Comparison of ENCODE assay signal across 17 cellular contexts in the genomic region with DNA sequence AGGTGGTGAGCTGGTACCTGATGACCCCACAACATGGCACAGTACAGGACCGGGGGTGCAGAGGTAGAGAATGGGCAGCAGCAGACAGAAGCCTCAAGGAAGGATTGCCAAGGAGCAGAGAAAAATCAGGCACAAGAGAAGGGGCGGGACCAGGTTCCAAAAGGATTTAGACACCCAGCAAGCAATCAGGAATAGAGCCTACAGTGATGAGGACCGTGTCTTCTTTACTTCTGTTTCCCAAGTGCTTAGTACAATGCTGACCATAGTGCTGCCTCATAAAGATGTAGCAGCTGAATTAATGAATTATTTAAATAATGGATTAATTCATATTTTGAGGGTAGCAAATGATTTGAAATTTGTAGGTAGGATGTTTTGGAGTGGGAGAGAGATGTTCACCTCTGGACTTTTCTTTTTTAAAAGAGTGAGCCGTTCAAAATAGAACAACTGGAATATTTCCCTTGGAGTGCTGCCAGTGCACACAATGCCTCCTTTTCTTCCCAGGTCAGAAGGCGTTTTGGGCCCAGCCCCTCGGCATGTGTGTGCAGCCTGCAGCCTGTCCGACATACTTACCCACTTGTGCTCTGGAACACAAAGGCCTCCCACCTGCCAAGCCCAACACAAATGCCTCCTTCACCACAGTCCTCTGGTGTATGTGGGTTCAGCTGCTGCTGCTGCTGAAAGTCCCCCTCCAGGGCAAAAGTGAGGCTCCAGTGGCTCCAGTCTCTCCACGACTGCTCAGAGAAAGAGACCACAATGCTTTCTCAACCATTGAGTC. TPM values are rescaled to one million over a fixed set of nuclear protein-coding genes. Genes with fewer than 3 reads are reported as not detected.
DNase-seq lines count a peak whose midpoint lies in the region; ATAC-seq, FAIRE-seq and TF ChIP-seq lines count a peak whose summit lies in the region.
"Had no signal": no experiment of that assay in that cellular context is flagged by ENCODE, and none has a peak within 500 bp of the region (broad histone marks: within the 10 kb centered on the region; RNA-seq: fewer than 3 reads in every experiment).

No MANE protein-coding gene starts in this region.

- H3K27me3 ChIP-seq in hepatocyte, result no peaks in the 10 kb centered on the region

- 67% methylated on average over 8 of the region's 8 CpGs for WGBS in hepatocyte (ENCODE audit: low lambda C conversion rate, missing lambda C conversion rate)

- no peak overlapping the region for H3K4me3 Mint-ChIP-seq in activated T-cell treated with anti-CD3 and anti-CD28 coated beads, Interleukin-2, amount 50 U/mL, for 4 hours
- no peak overlapping the region for H3K4me3 Mint-ChIP-seq in natural killer cell treated with Interleukin-12 subunit alpha and Interleukin-12 subunit beta and Interleukin-15 and Interleukin-18, amount 100 ng/mL, for 72 hours
- H3K4me3 Mint-ChIP-seq: activated naive CD8-positive, alpha-beta T cell; CD8-positive, alpha-beta memory T cell had no signal

- intact Hi-C loops in sciatic nerve (cut with DNase I) (no loop called here), kidney (cut with DNase I) (no loop called here)

- H3K9me3 ChIP-seq in hepatocyte (ENCODE audit: low read depth), result no peaks in the 10 kb centered on the region
- H3K9me3 ChIP-seq in kidney (ENCODE audit: control insufficient read depth in 1 of 2, low read length in 2 of 2), result no peaks in the 10 kb centered on the region

- H3K27ac ChIP-seq in hepatocyte, result peak overlapping the region; percentile 66
- H3K27ac ChIP-seq in kidney (ENCODE audit: low read depth in 2 of 2, low read length in 2 of 2), result no peak overlapping the region

- H4K20me1 ChIP-seq in hepatocyte (ENCODE audit: insufficient read depth, poor library complexity, severe bottlenecking), result no peaks in the 10 kb centered on the region

- H3K4me3 ChIP-seq in hepatocyte (no peak overlapping the region), kidney (ENCODE audit: low read length in 2 of 2) (no peak overlapping the region)

- TF ChIP-seq CTCF in hepatocyte (IDR thresholded peaks at IDR 0.05; ENCODE audit: poor library complexity) (no peak), kidney (IDR thresholded peaks at IDR 0.05; ENCODE audit: borderline replicate concordance, extremely low read depth, insufficient read depth) (no peak)

- no peaks in the 10 kb centered on the region for H3K27me3 Mint-ChIP-seq in activated T-cell treated with anti-CD3 and anti-CD28 coated beads, Interleukin-2, amount 50 U/mL, for 4 hours (ENCODE audit: low read depth)
- peaks cover 0 to 5% of the 10 kb centered on the region in 2 donors for H3K27me3 Mint-ChIP-seq in natural killer cell treated with Interleukin-12 subunit alpha and Interleukin-12 subunit beta and Interleukin-15 and Interleukin-18, amount 100 ng/mL, for 72 hours
- H3K27me3 Mint-ChIP-seq: activated naive CD8-positive, alpha-beta T cell had no signal

- H3K79me2 ChIP-seq in hepatocyte, result no peaks in the 10 kb centered on the region

- no peak for FAIRE-seq in kidney (lab: Jason Lieb, UNC)
- FAIRE-seq: H1, HTR-8/SVneo had no signal

- peak; percentile 23 for DNase-seq in NCI-H1092 treated with DMSO at 0.1 percent for 48 hours (lab: John Stamatoyannopoulos, UW)
- DNase-seq in RPMI7951 (ENCODE audit: low read depth), result peak; percentile 84
- DNase-seq in hepatocyte (ENCODE audit: low spot score), result no peak
- peak; percentile 85 for DNase-seq in sciatic nerve (ENCODE audit: low spot score)
- no peak for DNase-seq in activated T-cell treated with anti-CD3 and anti-CD28 coated beads, Interleukin-2, amount 50 U/mL, for 4 hours
- DNase-seq in natural killer cell treated with Interleukin-12 subunit alpha and Interleukin-12 subunit beta and Interleukin-15 and Interleukin-18, amount 100 ng/mL, for 72 hours (ENCODE audit: low spot score), result no peak
- DNase-seq in kidney, result no peak
- DNase-seq: CD8-positive, alpha-beta memory T cell; effector memory CD4-positive, alpha-beta T cell; NCI-H1436 treated with DMSO at 0.1 percent for 48 hours had no signal

- peak; percentile 91 for ATAC-seq in sciatic nerve
- no peak for ATAC-seq in activated T-cell treated with anti-CD3 and anti-CD28 coated beads, Interleukin-2, amount 50 U/mL, for 4 hours
- ATAC-seq in HG03442 (IDR thresholded peaks at IDR 0.05; ENCODE audit: unreplicated experiment), result no peak
- ATAC-seq in natural killer cell treated with Interleukin-12 subunit alpha and Interleukin-12 subunit beta and Interleukin-15 and Interleukin-18, amount 100 ng/mL, for 72 hours, result no peak
- ATAC-seq: Panc1 had no signal

- no peaks in the 10 kb centered on the region for H3K36me3 Mint-ChIP-seq in activated T-cell treated with anti-CD3 and anti-CD28 coated beads, Interleukin-2, amount 50 U/mL, for 4 hours (ENCODE audit: insufficient read depth)
- no peaks in the 10 kb centered on the region for H3K36me3 Mint-ChIP-seq in natural killer cell treated with Interleukin-12 subunit alpha and Interleukin-12 subunit beta and Interleukin-15 and Interleukin-18, amount 100 ng/mL, for 72 hours
- H3K36me3 Mint-ChIP-seq: activated naive CD8-positive, alpha-beta T cell; CD8-positive, alpha-beta memory T cell had no signal

- no peak overlapping the region for H2AFZ ChIP-seq in hepatocyte

- no peak overlapping the region for H3K4me2 ChIP-seq in hepatocyte

- H3K9me3 Mint-ChIP-seq in activated T-cell treated with anti-CD3 and anti-CD28 coated beads, Interleukin-2, amount 50 U/mL, for 4 hours, result no peaks in the 10 kb centered on the region
- H3K9me3 Mint-ChIP-seq in natural killer cell treated with Interleukin-12 subunit alpha and Interleukin-12 subunit beta and Interleukin-15 and Interleukin-18, amount 100 ng/mL, for 72 hours, result no peaks in the 10 kb centered on the region
- H3K9me3 Mint-ChIP-seq: CD8-positive, alpha-beta memory T cell had no signal

- H3K9me2 ChIP-seq in hepatocyte (replicated peaks; ENCODE audit: insufficient read depth), result no peaks in the 10 kb centered on the region

- H3K9ac ChIP-seq in kidney (ENCODE audit: low read length in 2 of 2), result no peak overlapping the region

- H3K36me3 ChIP-seq in hepatocyte (replicated peaks; ENCODE audit: insufficient read depth, low read depth) (no peaks in the 10 kb centered on the region), kidney (ENCODE audit: control insufficient read depth in 1 of 2, insufficient read depth in 2 of 2, low read length in 2 of 2) (no peaks in the 10 kb centered on the region)

- no peak overlapping the region for H3K27ac Mint-ChIP-seq in natural killer cell treated with Interleukin-12 subunit alpha and Interleukin-12 subunit beta and Interleukin-15 and Interleukin-18, amount 100 ng/mL, for 72 hours
- H3K27ac Mint-ChIP-seq: activated naive CD8-positive, alpha-beta T cell; CD8-positive, alpha-beta memory T cell had no signal

- peaks cover 13% of the 10 kb centered on the region for H3K4me1 ChIP-seq in hepatocyte (ENCODE audit: insufficient read depth)
- H3K4me1 ChIP-seq in kidney (ENCODE audit: control insufficient read depth in 1 of 2, insufficient read depth in 1 of 2, low read depth in 1 of 2, low read length in 2 of 2), result peaks cover 0 to 3% of the 10 kb centered on the region in 2 donors

- H3K4me1 Mint-ChIP-seq in activated T-cell treated with anti-CD3 and anti-CD28 coated beads, Interleukin-2, amount 50 U/mL, for 4 hours (ENCODE audit: low read depth), result peaks cover 11% of the 10 kb centered on the region
- H3K4me1 Mint-ChIP-seq in natural killer cell treated with Interleukin-12 subunit alpha and Interleukin-12 subunit beta and Interleukin-15 and Interleukin-18, amount 100 ng/mL, for 72 hours (ENCODE audit: low read depth in 2 of 2), result no peaks in the 10 kb centered on the region

RNA-seq across cellular contexts. Expression of gene KANK4, which starts 19.6 kb away (rescaled TPM):
- 0.36 TPM in 1 of 2 replicates, not detected in the other for total RNA-seq in RPMI7951 (2014; rRNA removed; shearing (Covaris generic))
- total RNA-seq in hepatocyte (5.5 and 6.0 TPM in 2 replicates), sciatic nerve (69.9 TPM), kidney (0.50 TPM)
- polyA plus RNA-seq in hepatocyte (7.7 and 8.3 TPM in 2 replicates), kidney (ENCODE audit: insufficient read depth, low read depth, low replicate concordance) (0.28 TPM)
- total RNA-seq in activated T-cell treated with anti-CD3 and anti-CD28 coated beads, Interleukin-2, amount 50 U/mL, for 4 hours, result not detected
- total RNA-seq in natural killer cell treated with Interleukin-12 subunit alpha and Interleukin-12 subunit beta and Interleukin-15 and Interleukin-18, amount 100 ng/mL, for 72 hours, result not detected
- total RNA-seq: activated CD8-positive, alpha-beta memory T cell treated with anti-CD3 and anti-CD28 coated beads for 36 hours; CD8-positive, alpha-beta memory T cell; lung microvascular endothelial cell had no signal
- polyA plus RNA-seq: CD8-positive, alpha-beta memory T cell had no signal

Comparison
In these comparisons a context has a peak if more than half of its experiments do, and no peak if none do; other contexts are left out.
1. DNase-seq: peak in NCI-H1092 treated with DMSO at 0.1 percent for 48 hours (single experiment), RPMI7951 (single experiment) and sciatic nerve (single experiment); none in hepatocyte (single experiment), activated T-cell treated with anti-CD3 and anti-CD28 coated beads, Interleukin-2, amount 50 U/mL, for 4 hours (single experiment), natural killer cell treated with Interleukin-12 subunit alpha and Interleukin-12 subunit beta and Interleukin-15 and Interleukin-18, amount 100 ng/mL, for 72 hours (single experiment) and kidney (single experiment).
2. RNA of gene KANK4, which starts 19.6 kb away (total RNA-seq): 69.9 TPM in sciatic nerve (single experiment); 5.5 to 6.0 TPM in hepatocyte, 0.50 TPM in kidney (single experiment), 0.36 TPM in RPMI7951, not detected in activated T-cell treated with anti-CD3 and anti-CD28 coated beads, Interleukin-2, amount 50 U/mL, for 4 hours and not detected in natural killer cell treated with Interleukin-12 subunit alpha and Interleukin-12 subunit beta and Interleukin-15 and Interleukin-18, amount 100 ng/mL, for 72 hours; every median in the first group is over 10 times any median in the second.